ENCODE assay signal across 8 cellular contexts in the genomic region with DNA sequence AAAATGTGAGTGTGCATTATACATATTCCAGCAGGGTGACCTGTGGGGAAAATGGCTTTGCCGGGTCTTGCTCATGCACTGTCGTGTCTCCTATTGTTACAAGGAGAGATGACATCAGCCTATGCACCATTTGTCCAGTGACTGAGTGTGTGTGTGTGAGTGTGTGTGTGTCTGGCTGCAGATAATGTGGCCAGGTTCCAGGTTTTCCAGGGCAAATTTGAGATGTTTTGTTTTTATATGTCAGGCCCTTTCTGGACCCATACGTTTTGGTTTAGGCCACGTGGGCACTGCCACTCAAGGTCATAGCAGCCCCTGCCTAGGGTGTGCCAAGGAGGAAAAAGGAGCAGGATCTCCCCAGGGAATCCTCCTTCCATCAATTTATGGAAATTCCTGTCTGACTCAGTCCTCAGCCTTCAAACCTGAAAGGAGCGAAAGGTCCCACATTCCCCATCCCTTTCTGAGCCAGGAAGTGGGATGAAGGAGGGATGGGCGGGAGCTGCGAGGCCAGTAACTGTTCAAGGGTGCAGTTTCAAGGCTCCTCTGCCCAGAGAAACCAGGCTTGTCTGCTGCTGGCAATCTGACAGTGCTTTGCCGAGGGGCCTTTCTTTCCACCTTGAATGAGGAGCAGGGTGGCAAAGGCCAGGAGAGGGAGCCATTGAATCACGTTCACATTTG.
DNase-seq lines count a peak whose midpoint lies in the region; ATAC-seq, FAIRE-seq and TF ChIP-seq lines count a peak whose summit lies in the region.
"Had no signal": no experiment of that assay in that cellular context is flagged by ENCODE, and none has a peak within 500 bp of the region (broad histone marks: within the 10 kb centered on the region; RNA-seq: fewer than 3 reads in every experiment).

No MANE protein-coding gene starts in this region.

- H4K20me1 ChIP-seq in KMS-11 (ENCODE audit: insufficient read depth) (no peaks in the 10 kb centered on the region), endothelial cell of umbilical vein (replicated peaks; ENCODE audit: control insufficient read depth, extremely low read depth, insufficient read depth, low read length) (no peaks in the 10 kb centered on the region), neural cell (ENCODE audit: insufficient read depth) (no peaks in the 10 kb centered on the region)

- no peak overlapping the region for H3K27ac Mint-ChIP-seq in stimulated activated memory B cell treated with anti-CD40 and anti-IgM and Interleukin-4, amounts not matched to agents 10 μg/mL and 1 μg/mL and 100 μg/mL, for 72 hours

- ATAC-seq in activated CD4-positive, CD25-positive, alpha-beta regulatory T cell treated with anti-CD3 and anti-CD28 coated beads, Interleukin-2, amount 50 U/mL, for 24 hours = no peak
- ATAC-seq in stimulated activated memory B cell treated with anti-CD40 and anti-IgM and Interleukin-4, amounts not matched to agents 10 μg/mL and 1 μg/mL and 100 μg/mL, for 72 hours = no peak

- dilution Hi-C loops in endothelial cell of umbilical vein (cut with MboI; ENCODE audit: extremely low pct_ligation_motif_present, low sequenced_read_pairs) = no loop called here

- FAIRE-seq in RCC 7860 (lab: Jason Lieb, UNC) (no peak), endothelial cell of umbilical vein (lab: Jason Lieb, UNC) (no peak)

- CTCF ChIA-PET in endothelial cell of umbilical vein (lab: Charles Lee) = interaction anchor here (0.8 to 2.4 kb wide), 4 partner anchors 248 to 422 kb away, joined by 3 to 20 read pairs (median 7); no protein-coding TSS in a partner anchor

- H3K27ac ChIP-seq in KMS-11 = no peak overlapping the region
- no peak overlapping the region for H3K27ac ChIP-seq in endothelial cell of umbilical vein (ENCODE audit: insufficient read depth, low read depth, low read length)
- peak overlapping the region; percentile 69 for H3K27ac ChIP-seq in neural cell (ENCODE audit: low read length)

- no peaks in the 10 kb centered on the region for H3K79me2 ChIP-seq in KMS-11 (ENCODE audit: insufficient read depth, low read depth)
- no peaks in the 10 kb centered on the region for H3K79me2 ChIP-seq in endothelial cell of umbilical vein (ENCODE audit: control insufficient read depth, insufficient read depth, low read length)
- H3K79me2 ChIP-seq in neural cell (replicated peaks; ENCODE audit: insufficient read depth, low read length) = no peaks in the 10 kb centered on the region

- peak; percentile 91 for TF ChIP-seq RAD21 in neural cell (conservative IDR thresholded peaks at IDR 0.05)

- H3K4me3 Mint-ChIP-seq in stimulated activated memory B cell treated with anti-CD40 and anti-IgM and Interleukin-4, amounts not matched to agents 10 μg/mL and 1 μg/mL and 100 μg/mL, for 72 hours = no peak overlapping the region

- TF ChIP-seq CTCF in KMS-11 (conservative IDR thresholded peaks at IDR 0.05; ENCODE audit: low read depth, low read length) (peak; percentile 73), endothelial cell of umbilical vein (IDR thresholded peaks at IDR 0.05; ENCODE audit: extremely low read depth in 1 of 2, insufficient read depth in 1 of 2, low read depth in 1 of 2, low read length in 2 of 2) (peak in 1 of 2 donors; percentile 31), neural cell (IDR thresholded peaks at IDR 0.05; ENCODE audit: poor library complexity, severe bottlenecking) (peak; percentile 86)

- DNase-seq in EH (ENCODE audit: low read depth) (peak; percentile 35), RCC 7860 (ENCODE audit: low spot score) (peak; percentile 69), endothelial cell of umbilical vein (ENCODE audit: low read depth, low spot score) (peak; percentile 45)

- no peaks in the 10 kb centered on the region for H3F3A ChIP-seq in neural cell (ENCODE audit: insufficient read depth, low read length, poor library complexity, severe bottlenecking)

- no TSS peak for BruUV-seq in endothelial cell of umbilical vein (replicated peaks; lab: Mats Ljungman, UMichigan)

- no peaks in the 10 kb centered on the region for H3K9me3 Mint-ChIP-seq in stimulated activated memory B cell treated with anti-CD40 and anti-IgM and Interleukin-4, amounts not matched to agents 10 μg/mL and 1 μg/mL and 100 μg/mL, for 72 hours

- no peaks in the 10 kb centered on the region for H3K4me1 ChIP-seq in KMS-11 (ENCODE audit: low read depth, poor library complexity, severe bottlenecking)
- H3K4me1 ChIP-seq in endothelial cell of umbilical vein (ENCODE audit: control insufficient read depth, extremely low read depth, insufficient read depth, low read length) = peaks cover 10% of the 10 kb centered on the region

- H3K36me3 Mint-ChIP-seq in stimulated activated memory B cell treated with anti-CD40 and anti-IgM and Interleukin-4, amounts not matched to agents 10 μg/mL and 1 μg/mL and 100 μg/mL, for 72 hours = no peaks in the 10 kb centered on the region

- H3K4me2 ChIP-seq in KMS-11 (no peak overlapping the region), endothelial cell of umbilical vein (ENCODE audit: insufficient read depth, low read length) (no peak overlapping the region), neural cell (ENCODE audit: low read length) (no peak overlapping the region)

- H3K4me3 ChIP-seq in KMS-11 (IDR thresholded peaks at IDR 0.05; ENCODE audit: insufficient read depth, low read depth, low read length) (no peak overlapping the region), endothelial cell of umbilical vein (replicated peaks in 1 of 3; ENCODE audit: insufficient read depth in 1 of 3, low read depth in 1 of 3, low read length in 3 of 3) (no peak overlapping the region), neural cell (ENCODE audit: low read length) (no peak overlapping the region)
- H3K4me3 ChIP-seq: skin epidermis had no signal

- no peaks in the 10 kb centered on the region for H3K36me3 ChIP-seq in KMS-11 (ENCODE audit: insufficient read depth)
- no peaks in the 10 kb centered on the region for H3K36me3 ChIP-seq in endothelial cell of umbilical vein (ENCODE audit: control insufficient read depth in 2 of 2, extremely low read depth in 1 of 2, insufficient read depth in 2 of 2, low read length in 2 of 2)
- H3K36me3 ChIP-seq in neural cell (ENCODE audit: insufficient read depth, low read length) = no peaks in the 10 kb centered on the region

- no peak for TF ChIP-seq EP300 in neural cell (conservative IDR thresholded peaks at IDR 0.05; ENCODE audit: poor library complexity, severe bottlenecking)

- intact Hi-C loops in endothelial cell of umbilical vein (cut with micrococcal nuclease) = loop anchor here (1.0 to 2.0 kb wide), 3 partner anchors 15 to 423 kb away; no protein-coding TSS in a partner anchor

- no peaks in the 10 kb centered on the region for H3K9me2 ChIP-seq in neural cell (ENCODE audit: insufficient read depth, low read length)

- H3K9ac ChIP-seq in KMS-11 = no peak overlapping the region
- no peak overlapping the region for H3K9ac ChIP-seq in endothelial cell of umbilical vein (replicated peaks; ENCODE audit: extremely low read depth, insufficient read depth, low read length)
- H3K9ac ChIP-seq in neural cell (ENCODE audit: low read length) = peak overlapping the region; percentile 51

- H3K27me3 ChIP-seq in KMS-11 (ENCODE audit: insufficient read depth, low read depth) (no peaks in the 10 kb centered on the region), endothelial cell of umbilical vein (ENCODE audit: control insufficient read depth in 2 of 2, insufficient read depth in 2 of 2, low read length in 2 of 2) (peaks cover 2 to 5% of the 10 kb centered on the region in 2 experiments), neural cell (ENCODE audit: insufficient read depth, low read depth, low read length) (no peaks in the 10 kb centered on the region)

- H3K9me1 ChIP-seq in endothelial cell of umbilical vein (replicated peaks; ENCODE audit: control insufficient read depth, extremely low read depth, insufficient read depth, low read length) = no peaks in the 10 kb centered on the region

- peaks cover 79% of the 10 kb centered on the region for H3K27me3 Mint-ChIP-seq in stimulated activated memory B cell treated with anti-CD40 and anti-IgM and Interleukin-4, amounts not matched to agents 10 μg/mL and 1 μg/mL and 100 μg/mL, for 72 hours

- H3K9me3 ChIP-seq in endothelial cell of umbilical vein (replicated peaks; ENCODE audit: control insufficient read depth, insufficient read depth, low read length) = no peaks in the 10 kb centered on the region
- H3K9me3 ChIP-seq in neural cell (ENCODE audit: low read length) = no peaks in the 10 kb centered on the region

- TF ChIP-seq POLR2A in endothelial cell of umbilical vein (IDR thresholded peaks at IDR 0.05; ENCODE audit: low read depth, low read length) = no peak

- POLR2A ChIA-PET in endothelial cell of umbilical vein (lab: Charles Lee) = no interaction called here

- H3K4me1 Mint-ChIP-seq in stimulated activated memory B cell treated with anti-CD40 and anti-IgM and Interleukin-4, amounts not matched to agents 10 μg/mL and 1 μg/mL and 100 μg/mL, for 72 hours = no peaks in the 10 kb centered on the region

- no peak overlapping the region for H2AFZ ChIP-seq in KMS-11 (ENCODE audit: low read depth)
- no peak overlapping the region for H2AFZ ChIP-seq in endothelial cell of umbilical vein (ENCODE audit: low read depth, low read length)
- peak overlapping the region; percentile 4 for H2AFZ ChIP-seq in neural cell (ENCODE audit: low read depth, low read length)

TF ChIP-seq in endothelial cell of umbilical vein, 7 proteins besides CTCF, POLR2A, EP300 and RAD21:
- TF ChIP-seq FOS (IDR thresholded peaks at IDR 0.05; ENCODE audit: borderline replicate concordance, insufficient read depth, low read length) = peak; percentile 19
- TF ChIP-seq JUN (IDR thresholded peaks at IDR 0.05; ENCODE audit: borderline replicate concordance, insufficient read depth, insufficient read length, low read depth) = peak; percentile 31
- TF ChIP-seq POLR2AphosphoS5 (IDR thresholded peaks at IDR 0.05; ENCODE audit: insufficient read depth, low read depth, low read length) = no peak
- TF ChIP-seq MYC (IDR thresholded peaks at IDR 0.05; ENCODE audit: low read depth, low read length) = no peak
